In the genomic region with DNA sequence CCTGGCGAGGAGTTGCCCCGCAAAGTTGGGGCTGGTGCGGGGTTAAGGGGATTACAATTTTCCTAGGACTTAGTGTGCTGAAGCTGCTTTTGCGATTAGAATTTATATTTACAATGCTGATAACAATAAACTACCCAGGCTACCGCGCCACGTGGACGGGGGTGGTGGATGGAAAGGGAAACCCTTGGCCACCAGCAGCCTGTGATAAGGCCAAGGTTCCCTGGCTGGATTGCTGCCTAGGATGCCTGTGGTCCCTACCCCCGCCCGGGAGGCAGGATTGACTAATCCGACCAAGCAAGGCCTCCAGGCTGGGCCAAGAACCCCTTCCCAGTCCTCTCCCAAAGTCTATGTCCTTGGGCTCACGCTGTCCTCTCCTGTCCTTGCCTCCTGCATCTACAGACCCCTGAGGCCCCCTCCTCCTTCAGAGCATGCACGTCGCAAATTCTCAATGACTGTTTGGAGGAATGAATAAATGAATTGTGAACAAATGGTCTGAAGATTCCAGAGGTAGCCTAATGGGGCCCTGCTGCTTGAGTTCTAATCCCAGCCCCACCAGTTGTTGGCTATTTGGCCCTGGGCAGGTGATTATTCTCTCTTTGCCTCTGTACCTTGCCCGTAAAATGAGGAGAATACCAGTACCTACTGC, we compare ENCODE assay signal across 9 cellular contexts. TPM values are rescaled to one million over a fixed set of nuclear protein-coding genes. Genes with fewer than 3 reads are reported as not detected.
DNase-seq lines count a peak whose midpoint lies in the region; ATAC-seq lines count a peak whose summit lies in the region.
"Had no signal": no experiment of that assay in that cellular context is flagged by ENCODE, and none has a peak within 500 bp of the region (broad histone marks: within the 10 kb centered on the region; RNA-seq: fewer than 3 reads in every experiment).

No MANE protein-coding gene starts in this region.

- intact Hi-C loops in sciatic nerve (cut with DNase I), result loop anchor here (10.0 kb wide), 1 partner anchor 94 kb away; a partner anchor contains a TSS
- intact Hi-C loops in activated naive CD4-positive, alpha-beta T cell treated with anti-CD3 and anti-CD28 coated beads for 36 hours (cut with micrococcal nuclease), result loop anchor here (10.0 kb wide), 1 partner anchor 124 kb away; a partner anchor contains a TSS

- no peak overlapping the region for H3K4me3 Mint-ChIP-seq in activated CD8-positive, alpha-beta memory T cell treated with anti-CD3 and anti-CD28 coated beads, Interleukin-2, amount 10 ng/mL, durations not matched to agents 7 days and 5 days
- H3K4me3 Mint-ChIP-seq in activated naive CD4-positive, alpha-beta T cell treated with anti-CD3 and anti-CD28 coated beads for 36 hours, result no peak overlapping the region

- H3K9me3 Mint-ChIP-seq in activated CD8-positive, alpha-beta memory T cell treated with anti-CD3 and anti-CD28 coated beads, Interleukin-2, amount 10 ng/mL, durations not matched to agents 7 days and 5 days (ENCODE audit: low read depth), result peaks cover 11% of the 10 kb centered on the region
- peaks cover 10% of the 10 kb centered on the region for H3K9me3 Mint-ChIP-seq in activated naive CD4-positive, alpha-beta T cell treated with anti-CD3 and anti-CD28 coated beads for 36 hours

- peaks cover 25% of the 10 kb centered on the region for H3K27me3 Mint-ChIP-seq in activated CD8-positive, alpha-beta memory T cell treated with anti-CD3 and anti-CD28 coated beads, Interleukin-2, amount 10 ng/mL, durations not matched to agents 7 days and 5 days
- H3K27me3 Mint-ChIP-seq in activated naive CD4-positive, alpha-beta T cell treated with anti-CD3 and anti-CD28 coated beads for 36 hours (ENCODE audit: low read depth), result peaks cover 14% of the 10 kb centered on the region

- H3K27me3 ChIP-seq in iPS-18a (ENCODE audit: control insufficient read depth, insufficient read depth, low read length), result no peaks in the 10 kb centered on the region

- peaks cover 10% of the 10 kb centered on the region for H3K36me3 Mint-ChIP-seq in activated CD8-positive, alpha-beta memory T cell treated with anti-CD3 and anti-CD28 coated beads, Interleukin-2, amount 10 ng/mL, durations not matched to agents 7 days and 5 days
- peaks cover 8% of the 10 kb centered on the region for H3K36me3 Mint-ChIP-seq in activated naive CD4-positive, alpha-beta T cell treated with anti-CD3 and anti-CD28 coated beads for 36 hours (ENCODE audit: low read depth)

- H3K4me1 Mint-ChIP-seq in activated CD8-positive, alpha-beta memory T cell treated with anti-CD3 and anti-CD28 coated beads, Interleukin-2, amount 10 ng/mL, durations not matched to agents 7 days and 5 days, result peaks cover under 1% of the 10 kb centered on the region
- H3K4me1 Mint-ChIP-seq in activated naive CD4-positive, alpha-beta T cell treated with anti-CD3 and anti-CD28 coated beads for 36 hours (ENCODE audit: low read depth), result peaks cover 3% of the 10 kb centered on the region

- peak overlapping the region; percentile 59 for H3K27ac ChIP-seq in iPS-18a (ENCODE audit: low read length)
- H3K27ac ChIP-seq: HL-60 had no signal

- no peaks in the 10 kb centered on the region for H3K36me3 ChIP-seq in iPS-18a (ENCODE audit: control insufficient read depth, low read depth, low read length)

- H3K27ac Mint-ChIP-seq in activated CD8-positive, alpha-beta memory T cell treated with anti-CD3 and anti-CD28 coated beads, Interleukin-2, amount 10 ng/mL, durations not matched to agents 7 days and 5 days, result no peak overlapping the region
- no peak overlapping the region for H3K27ac Mint-ChIP-seq in activated naive CD4-positive, alpha-beta T cell treated with anti-CD3 and anti-CD28 coated beads for 36 hours

- CTCF ChIA-PET in activated CD8-positive, alpha-beta memory T cell treated with anti-CD3 and anti-CD28 coated beads, Interleukin-2, amount 10 ng/mL, durations not matched to agents 7 days and 5 days (lab: Charles Lee), result no interaction called here
- CTCF ChIA-PET in activated naive CD4-positive, alpha-beta T cell treated with anti-CD3 and anti-CD28 coated beads for 36 hours (lab: Charles Lee), result no interaction called here

- peaks cover 11% of the 10 kb centered on the region for H3K9me3 ChIP-seq in iPS-18a (ENCODE audit: control insufficient read depth, low read depth, low read length)

- peak overlapping the region; percentile 48 for H3K9ac ChIP-seq in iPS-18a (ENCODE audit: low read length)

- peak overlapping the region; percentile 37 for H3K4me3 ChIP-seq in iPS-18a (ENCODE audit: low read length)

- peaks cover 40% of the 10 kb centered on the region for H3K4me1 ChIP-seq in iPS-18a (ENCODE audit: control insufficient read depth, low read depth, low read length)

- peak; percentile 61 for ATAC-seq in sciatic nerve
- ATAC-seq in activated CD8-positive, alpha-beta memory T cell treated with anti-CD3 and anti-CD28 coated beads, Interleukin-2, amount 10 ng/mL, durations not matched to agents 7 days and 5 days, result no peak

- DNase-seq in EL (peak; percentile 67), amniotic epithelial cell (ENCODE audit: low read depth) (peak; percentile 98), sciatic nerve (ENCODE audit: low spot score) (peak; percentile 75), GM19240 (ENCODE audit: insufficient read length, low spot score) (no peak), NCI-H1048 (lab: John Stamatoyannopoulos, UW) (no peak)
- DNase-seq in activated CD8-positive, alpha-beta memory T cell treated with anti-CD3 and anti-CD28 coated beads, Interleukin-2, amount 10 ng/mL, durations not matched to agents 7 days and 5 days, result no peak
- DNase-seq in activated naive CD4-positive, alpha-beta T cell treated with anti-CD3 and anti-CD28 coated beads for 36 hours, result no peak

RNA-seq across cellular contexts. Expression of a gene that starts 7.6 kb away (rescaled TPM):
- 38.0 TPM for total RNA-seq in sciatic nerve
- 10 to 100 TPM in 1 of 2 experiments, 1 to 10 TPM in 1; 5.3 to 12.9 TPM for total RNA-seq in activated CD8-positive, alpha-beta memory T cell treated with anti-CD3 and anti-CD28 coated beads, Interleukin-2, amount 10 ng/mL, durations not matched to agents 7 days and 5 days
- 1 to 10 TPM; 6.8 to 7.1 TPM for total RNA-seq in activated naive CD4-positive, alpha-beta T cell treated with anti-CD3 and anti-CD28 coated beads for 36 hours

Comparison
In these comparisons a context has a peak if more than half of its experiments do, and no peak if none do; other contexts are left out.
1. DNase-seq: peak in EL (single experiment), amniotic epithelial cell (single experiment) and sciatic nerve (single experiment); none in activated CD8-positive, alpha-beta memory T cell treated with anti-CD3 and anti-CD28 coated beads, Interleukin-2, amount 10 ng/mL, durations not matched to agents 7 days and 5 days (single experiment), GM19240 (single experiment), NCI-H1048 (single experiment) and activated naive CD4-positive, alpha-beta T cell treated with anti-CD3 and anti-CD28 coated beads for 36 hours (single experiment).